Comparison of ENCODE assay signal across 15 cellular contexts in genomic region chr2:237485844-237486243, GRCh38. TPM values are rescaled to one million over a fixed set of nuclear protein-coding genes. Genes with fewer than 3 reads are reported as not detected.
DNase-seq lines count a peak whose midpoint lies in the region; ATAC-seq, FAIRE-seq and TF ChIP-seq lines count a peak whose summit lies in the region.
"Had no signal": no experiment of that assay in that cellular context is flagged by ENCODE, and none has a peak within 500 bp of the region (broad histone marks: within the 10 kb centered on the region; RNA-seq: fewer than 3 reads in every experiment).

No MANE protein-coding gene starts in this region.

- no peak overlapping the region for H3K14ac ChIP-seq in H1 (ENCODE audit: insufficient read length)

- CTCF ChIA-PET in H1 (lab: Charles Lee; ENCODE audit: partially characterized antibody) = interaction anchor here (1.3 to 7.3 kb wide), 2 partner anchors 11 to 35 kb away, joined by 4 to 48 read pairs; no protein-coding TSS in a partner anchor

- H2AFZ ChIP-seq in H1 (ENCODE audit: low read length) = no peak overlapping the region

- TF ChIP-seq CTCF in left ventricle myocardium inferior (IDR thresholded peaks at IDR 0.05; ENCODE audit: borderline replicate concordance) = no peak
- no peak for TF ChIP-seq CTCF in H1 (IDR thresholded peaks at IDR 0.05; ENCODE audit: control extremely low read depth in 1 of 3, insufficient read depth in 1 of 3, low read depth in 1 of 3, low read length in 3 of 3)
- no peak for TF ChIP-seq CTCF in kidney (IDR thresholded peaks at IDR 0.05; ENCODE audit: borderline replicate concordance, extremely low read depth, insufficient read depth)

- no peak for TF ChIP-seq EP300 in H1 (IDR thresholded peaks at IDR 0.05; ENCODE audit: borderline replicate concordance in 1 of 2, low read depth in 2 of 2, low read length in 2 of 2)

- ATAC-seq in left cardiac atrium (no peak), GM21737 (IDR thresholded peaks at IDR 0.05; ENCODE audit: unreplicated experiment) (no peak)
- ATAC-seq: activated CD4-positive, alpha-beta T cell treated with anti-CD3 and anti-CD28 coated beads for 36 hours; GM12878; HCT116; T-cell had no signal

- H3K18ac ChIP-seq in H1 (ENCODE audit: extremely low read depth, low read length) = no peak overlapping the region

- no peak for TF ChIP-seq POLR2A in H1 (IDR thresholded peaks at IDR 0.05; ENCODE audit: control extremely low read depth in 1 of 2, low read depth in 2 of 2, low read length in 2 of 2)

- intact Hi-C loops in left ventricle myocardium inferior (cut with micrococcal nuclease) (no loop called here), left cardiac atrium (cut with DNase I) (no loop called here), kidney (cut with DNase I) (no loop called here)

- no peak overlapping the region for H3K23ac ChIP-seq in H1 (ENCODE audit: insufficient read length)

- no peak overlapping the region for H2BK12ac ChIP-seq in H1 (ENCODE audit: low read depth, low read length)

- H3K27me3 ChIP-seq in left ventricle myocardium inferior (ENCODE audit: low read depth) (peaks cover 39% of the 10 kb centered on the region), H1 (replicated peaks in 1 of 4; ENCODE audit: control insufficient read depth in 3 of 4, extremely low read depth in 1 of 4, insufficient read depth in 3 of 4, low read length in 3 of 4) (peaks cover 6 to 32% (median 22%) of the 10 kb centered on the region in 4 experiments; a peak in 6 of 7 replicates), mucosa of rectum (ENCODE audit: control insufficient read depth in 2 of 2, insufficient read depth in 2 of 2, low read length in 2 of 2) (peaks cover 3 to 9% of the 10 kb centered on the region in 2 donors)

- DNase-seq in left ventricle myocardium inferior (no peak), left cardiac atrium (no peak), H1 (ENCODE audit: low read depth in 1 of 2, low spot score in 2 of 2) (no peak), NCI-H2029 (lab: John Stamatoyannopoulos, UW) (no peak), NCI-H2227 treated with DMSO at 0.1 percent for 48 hours (lab: John Stamatoyannopoulos, UW) (no peak), kidney (no peak)
- DNase-seq: activated CD4-positive, alpha-beta T cell treated with anti-CD3 and anti-CD28 coated beads for 36 hours; DMS79 treated with DMSO at 0.1 percent for 48 hours; NCI-H187; T-cell had no signal

- H3K4ac ChIP-seq in H1 (replicated peaks; ENCODE audit: insufficient read length, low read depth, low read length) = no peak overlapping the region

- H3K4me2 ChIP-seq in H1 (ENCODE audit: insufficient read depth in 1 of 2, low read depth in 2 of 2, low read length in 2 of 2) = peak overlapping the region; percentile 85 to 97

- no peaks in the 10 kb centered on the region for H4K20me1 ChIP-seq in H1 (replicated peaks in 1 of 2; ENCODE audit: control insufficient read depth in 1 of 2, insufficient read depth in 2 of 2, low read length in 2 of 2)

- no peak overlapping the region for H2AK5ac ChIP-seq in H1 (ENCODE audit: low read depth, low read length)

- H2BK15ac ChIP-seq in H1 (ENCODE audit: low read length) = no peak overlapping the region

- H4K8ac ChIP-seq in H1 (ENCODE audit: extremely low read depth, insufficient read depth, low read length) = no peak overlapping the region

- POLR2A ChIA-PET in H1 (lab: Charles Lee; ENCODE audit: partially characterized antibody) = interaction anchor here (0.9 to 2.8 kb wide), 2 partner anchors 10 to 26 kb away, joined by 3 to 16 read pairs; no protein-coding TSS in a partner anchor

- H4K5ac ChIP-seq in H1 (ENCODE audit: insufficient read length, low read depth, low read length) = no peak overlapping the region

- H3K23me2 ChIP-seq in H1 (ENCODE audit: low read depth, low read length) = peaks cover 12% of the 10 kb centered on the region; the same call in 1 of the 2 replicates

- H2BK120ac ChIP-seq in H1 (replicated peaks; ENCODE audit: low read depth, low read length) = no peak overlapping the region

- H3K79me1 ChIP-seq in H1 (ENCODE audit: low read depth, low read length) = no peaks in the 10 kb centered on the region

- H2BK20ac ChIP-seq in H1 (ENCODE audit: low read length) = no peak overlapping the region

- peaks cover 3% of the 10 kb centered on the region for H3K9me3 ChIP-seq in left ventricle myocardium inferior (replicated peaks)
- H3K9me3 ChIP-seq in H1 (ENCODE audit: insufficient read depth in 2 of 2, low read depth in 1 of 2, low read length in 1 of 2) = no peaks in the 10 kb centered on the region
- no peaks in the 10 kb centered on the region for H3K9me3 ChIP-seq in mucosa of rectum (ENCODE audit: control insufficient read depth in 2 of 2, low read length in 2 of 2)
- no peaks in the 10 kb centered on the region for H3K9me3 ChIP-seq in kidney (ENCODE audit: control insufficient read depth in 1 of 2, low read length in 2 of 2)

- H3K4me3 ChIP-seq in left ventricle myocardium inferior = peak overlapping the region; percentile 77
- peak overlapping the region in 2 of 4 experiments; percentile 53 to 78; a peak in 3 of 8 replicates for H3K4me3 ChIP-seq in H1 (ENCODE audit: extremely low read depth in 1 of 4, insufficient read depth in 2 of 4, low read depth in 3 of 4, low read length in 4 of 4)
- H3K4me3 ChIP-seq in mucosa of rectum (ENCODE audit: low read length in 2 of 2) = peak overlapping the region; percentile 71 to 88
- H3K4me3 ChIP-seq in kidney (ENCODE audit: low read length in 2 of 2) = peak overlapping the region in 1 of 2 donors; percentile 54
- H3K4me3 ChIP-seq: GM12878 had no signal

- H3K27ac ChIP-seq in left ventricle myocardium inferior (replicated peaks) (no peak overlapping the region), H1 (ENCODE audit: low read depth, low read length) (no peak overlapping the region), mucosa of rectum (ENCODE audit: low read depth in 2 of 2, low read length in 2 of 2) (peak overlapping the region; percentile 83 to 96), kidney (ENCODE audit: low read depth in 2 of 2, low read length in 2 of 2) (no peak overlapping the region)

- no peak overlapping the region for H2BK5ac ChIP-seq in H1 (ENCODE audit: low read depth, low read length)

- no peak overlapping the region for H3K56ac ChIP-seq in H1 (replicated peaks; ENCODE audit: insufficient read length, low read depth, low read length)

- H3K36me3 ChIP-seq in left ventricle myocardium inferior (no peaks in the 10 kb centered on the region), H1 (ENCODE audit: control insufficient read depth in 2 of 4, insufficient read depth in 4 of 4, low read length in 3 of 4) (no peaks in the 10 kb centered on the region), mucosa of rectum (ENCODE audit: control insufficient read depth in 2 of 2, insufficient read depth in 2 of 2, low read length in 2 of 2) (no peaks in the 10 kb centered on the region), kidney (ENCODE audit: control insufficient read depth in 1 of 2, insufficient read depth in 2 of 2, low read length in 2 of 2) (no peaks in the 10 kb centered on the region)

- FAIRE-seq in H1 (lab: Jason Lieb, UNC) (peak; percentile 57), kidney (lab: Jason Lieb, UNC) (no peak)
- FAIRE-seq: GM12878 had no signal

- no peak for TF ChIP-seq RAD21 in H1 (IDR thresholded peaks at IDR 0.05 in 1 of 2, conservative IDR thresholded peaks at IDR 0.05 in 1 of 2; ENCODE audit: low read depth in 2 of 2, low read length in 2 of 2)

- H3K9ac ChIP-seq in H1 (replicated peaks in 1 of 4; ENCODE audit: extremely low read depth in 1 of 4, low read depth in 3 of 4, low read length in 3 of 4) = no peak overlapping the region
- peak overlapping the region in 1 of 2 donors; percentile 88 for H3K9ac ChIP-seq in mucosa of rectum (ENCODE audit: low read depth in 1 of 2, low read length in 2 of 2)
- no peak overlapping the region for H3K9ac ChIP-seq in kidney (ENCODE audit: low read length in 2 of 2)

- H4K91ac ChIP-seq in H1 (replicated peaks; ENCODE audit: insufficient read length, low read length) = no peak overlapping the region

- no peaks in the 10 kb centered on the region for H3K79me2 ChIP-seq in H1 (ENCODE audit: control insufficient read depth in 1 of 2, insufficient read depth in 2 of 2, low read length in 2 of 2)

- peaks cover 69% of the 10 kb centered on the region for H3K4me1 ChIP-seq in left ventricle myocardium inferior
- H3K4me1 ChIP-seq in H1 (replicated peaks in 1 of 4; ENCODE audit: control insufficient read depth in 3 of 4, insufficient read depth in 4 of 4, low read length in 3 of 4) = peaks cover 9 to 28% (median 22%) of the 10 kb centered on the region in 4 experiments
- H3K4me1 ChIP-seq in mucosa of rectum (ENCODE audit: control insufficient read depth in 2 of 2, insufficient read depth in 2 of 2, low read length in 2 of 2) = peaks cover 33 to 50% of the 10 kb centered on the region in 2 donors
- peaks cover 3 to 7% of the 10 kb centered on the region in 2 donors for H3K4me1 ChIP-seq in kidney (ENCODE audit: control insufficient read depth in 1 of 2, insufficient read depth in 1 of 2, low read depth in 1 of 2, low read length in 2 of 2)

TF ChIP-seq in H1, 55 proteins besides CTCF, POLR2A, EP300 and RAD21 (continues in another document):
- TF ChIP-seq SUZ12 (IDR thresholded peaks at IDR 0.05; ENCODE audit: low read length) (no peak), POU5F1 (IDR thresholded peaks at IDR 0.05; ENCODE audit: low read depth, low read length) (no peak), ASH2L (IDR thresholded peaks at IDR 0.05; ENCODE audit: low read length) (no peak), CREB1 (IDR thresholded peaks at IDR 0.05) (no peak), ZNF274 (IDR thresholded peaks at IDR 0.05; ENCODE audit: borderline replicate concordance, extremely low read depth, low read length) (no peak), CBX5 (IDR thresholded peaks at IDR 0.05; ENCODE audit: low read depth, low read length) (no peak), NRF1 (IDR thresholded peaks at IDR 0.05; ENCODE audit: low read depth, low read length) (no peak), FOSL1 (IDR thresholded peaks at IDR 0.05; ENCODE audit: insufficient read depth, low read depth, low read length) (no peak), SIN3A (conservative IDR thresholded peaks at IDR 0.05 in 1 of 2, IDR thresholded peaks at IDR 0.05 in 1 of 2; ENCODE audit: low read depth in 1 of 2, low read length in 2 of 2) (no peak)

RNA-seq across cellular contexts. Expression of gene MLPH, which starts 1.2 kb away (rescaled TPM):
- total RNA-seq in left ventricle myocardium inferior = 73.5 TPM
- total RNA-seq in left cardiac atrium = 100 to 1,000 TPM in 1 of 2 donors, 10 to 100 TPM in 1; 91.5 to 121 TPM
- total RNA-seq in H1 (2021; fragmentation: NEBNext Ultra II Directional; extraction: Animal tissue kit (Norgen Biotek cat#: 25700)) = 17.0 TPM in 2 replicates
- 12.7 and 16.9 TPM in 2 replicates for polyA plus RNA-seq in H1 (2011; rRNA removed)
- polyA plus RNA-seq in H1 (2011; cell fraction: cytosol; rRNA removed) = 12.6 TPM
- 47.0 TPM for polyA plus RNA-seq in H1 (2011; cell fraction: nucleus; rRNA removed)
- 15.7 to 18.9 TPM (median 17.7 TPM) in 4 replicates for polyA plus RNA-seq in H1 (2012, experiment 1 of 2)
- 7.2 TPM for polyA plus RNA-seq in H1 (2012, experiment 2 of 2)
- 11.2 TPM for polyA plus RNA-seq in H1 (2013, experiment 1 of 2)
- 11.0 TPM for polyA plus RNA-seq in H1 (2013, experiment 2 of 2)
- polyA minus RNA-seq in H1 (2011; rRNA and poly(A)+ RNA removed) = 14.5 and 14.8 TPM in 2 replicates
- polyA minus RNA-seq in H1 (2011; cell fraction: cytosol; rRNA and poly(A)+ RNA removed) = 10.6 TPM
- polyA minus RNA-seq in H1 (2011; cell fraction: nucleus; rRNA and poly(A)+ RNA removed) = 14.1 TPM
- total RNA-seq in kidney = 9.6 TPM
- 4.6 TPM for polyA plus RNA-seq in kidney (ENCODE audit: insufficient read depth, low read depth, low replicate concordance)
- total RNA-seq: activated T-helper 1 cell treated with anti-CD3 and anti-CD28 coated beads, Interleukin-12 subunit alpha, Interleukin-12 subunit beta, Interleukin-2, Interleukin-4 antibody, amounts not matched to agents 30 ng/mL and 10 ng/mL and 1 ng/mL, durations not matched to agents 14 hours and 24 hours and 36 hours had no signal

Comparison
In these comparisons a context has a peak if more than half of its experiments do, and no peak if none do; other contexts are left out.
1. H3K27ac ChIP-seq: peak in mucosa of rectum (2 of 2); none in left ventricle myocardium inferior (single experiment), H1 (single experiment) and kidney (0 of 2).